In genomic region chr13:91100944-91101343, GRCh38 we compare ENCODE assay signal across 1 cellular context.
TF ChIP-seq lines count a peak whose summit lies in the region.

No MANE protein-coding gene starts in this region.

TF ChIP-seq in K562, 482 proteins besides CTCF, POLR2A, EP300 and RAD21 (continued from another document):
- no peak for TF ChIP-seq ZNF609 (CRISPR knock-in tag; IDR thresholded peaks at IDR 0.05; ENCODE audit: borderline replicate concordance)
- TF ChIP-seq CEBPG (CRISPR knock-in tag; IDR thresholded peaks at IDR 0.05), result no peak
- no peak for TF ChIP-seq CEBPG (tag; conservative IDR thresholded peaks at IDR 0.05 in 1 of 2, IDR thresholded peaks at IDR 0.05 in 1 of 2)
- TF ChIP-seq CXXC5 (CRISPR knock-in tag; IDR thresholded peaks at IDR 0.05), result no peak
- 0 out of 2 replicates have a peak, but pooled peaks have one; percentile 43 for TF ChIP-seq GMEB1 (CRISPR knock-in tag; IDR thresholded peaks at IDR 0.05)
- no peak for TF ChIP-seq NR0B1 (IDR thresholded peaks at IDR 0.05; ENCODE audit: partially characterized antibody)
- TF ChIP-seq E2F4 (CRISPR knock-in tag; IDR thresholded peaks at IDR 0.05; ENCODE audit: low read depth), result no peak
- TF ChIP-seq HMGN3 (IDR thresholded peaks at IDR 0.05; ENCODE audit: borderline replicate concordance, extremely low read depth, insufficient read length, low read depth, low read length), result no peak
- TF ChIP-seq POLR3G (IDR thresholded peaks at IDR 0.05; ENCODE audit: extremely low read depth, insufficient read length, insufficient replicate concordance), result no peak
- 0 out of 2 replicates have a peak, but pooled peaks have one; percentile 67 for TF ChIP-seq ZNF445 (CRISPR knock-in tag; IDR thresholded peaks at IDR 0.05; ENCODE audit: low read depth)
- TF ChIP-seq ZNF311 (CRISPR knock-in tag; IDR thresholded peaks at IDR 0.05), result 0 out of 2 replicates have a peak, but pooled peaks have one; percentile 11
- no peak for TF ChIP-seq MLLT1 (IDR thresholded peaks at IDR 0.05)
- no peak for TF ChIP-seq CCAR2 (IDR thresholded peaks at IDR 0.05; ENCODE audit: low read depth, low read length)
- no peak for TF ChIP-seq CBFB (CRISPR knock-in tag; IDR thresholded peaks at IDR 0.05)
